8 cellular contexts compared by ENCODE assay signal in the genomic region with DNA sequence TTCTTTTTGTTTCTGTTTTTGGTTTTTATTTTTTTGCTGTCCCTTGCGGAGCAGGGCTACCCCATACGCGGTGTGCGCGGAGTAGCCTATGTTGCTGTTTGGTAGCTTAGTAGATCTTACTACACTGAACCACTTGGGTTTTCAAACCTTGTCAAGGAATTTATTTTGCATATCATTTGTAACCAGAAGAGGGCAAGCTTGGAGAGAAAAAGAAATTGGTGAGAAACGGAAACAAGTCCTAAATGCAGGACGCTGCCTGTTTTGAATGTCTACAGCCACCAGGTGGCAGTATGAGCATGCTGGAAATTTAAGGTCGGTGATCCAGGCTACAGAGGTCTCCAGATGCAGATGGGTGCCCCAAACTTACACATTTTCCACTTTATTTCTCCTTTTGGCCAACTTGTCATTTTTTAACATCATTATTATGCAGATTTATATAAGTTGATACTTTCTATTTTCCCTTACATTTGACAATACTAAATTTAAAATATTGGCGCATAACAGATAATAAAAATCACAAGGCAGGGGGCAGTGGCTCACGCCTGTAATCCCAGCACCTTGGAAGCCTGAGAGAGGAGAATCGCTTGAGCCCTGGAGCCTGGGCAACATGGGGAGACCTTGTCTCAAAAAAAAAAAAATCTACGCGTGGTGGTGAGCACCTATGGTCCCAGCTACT. TPM values are rescaled to one million over a fixed set of nuclear protein-coding genes. Genes with fewer than 3 reads are reported as not detected.
DNase-seq lines count a peak whose midpoint lies in the region; ATAC-seq, FAIRE-seq and TF ChIP-seq lines count a peak whose summit lies in the region.

No MANE protein-coding gene starts in this region.

- no peaks in the 10 kb centered on the region for H3K4me1 ChIP-seq in skeletal muscle satellite cell (ENCODE audit: control insufficient read depth, insufficient read depth, low read length)

- TF ChIP-seq POLR2A in GM12891 (IDR thresholded peaks at IDR 0.05; ENCODE audit: low read depth, low read length), result no peak

- H3K4me3 Mint-ChIP-seq in T-helper 2 cell treated with Interferon-gamma antibody and Interleukin-4, amounts not matched to agents 5 μg/mL and 100 μg/mL, for 36 hours, result no peak overlapping the region

- H3K36me3 Mint-ChIP-seq in T-helper 2 cell treated with Interferon-gamma antibody and Interleukin-4, amounts not matched to agents 5 μg/mL and 100 μg/mL, for 36 hours (ENCODE audit: low read depth), result no peaks in the 10 kb centered on the region

- H3K4me2 ChIP-seq in skeletal muscle satellite cell (ENCODE audit: low read length), result peak overlapping the region; percentile 16

- H3K27me3 Mint-ChIP-seq in T-helper 2 cell treated with Interferon-gamma antibody and Interleukin-4, amounts not matched to agents 5 μg/mL and 100 μg/mL, for 36 hours (ENCODE audit: low read depth), result peaks cover 5% of the 10 kb centered on the region

- FAIRE-seq in GM12891 (lab: Jason Lieb, UNC), result peak; percentile 91

- no peak overlapping the region for H3K4me3 ChIP-seq in skeletal muscle satellite cell (ENCODE audit: low read length)

- peaks cover 9% of the 10 kb centered on the region for H3K27me3 ChIP-seq in skeletal muscle satellite cell (ENCODE audit: control insufficient read depth, insufficient read depth, low read length)

- peak; percentile 65 for ATAC-seq in HG02884 (IDR thresholded peaks at IDR 0.05; ENCODE audit: unreplicated experiment)

- no peak overlapping the region for H3K9ac ChIP-seq in skeletal muscle satellite cell (ENCODE audit: low read depth, low read length)

- peak; percentile 45 for DNase-seq in GM12891 (ENCODE audit: insufficient read length, low spot score)
- DNase-seq in NCI-H1930 (lab: John Stamatoyannopoulos, UW), result peak; percentile 48 to 71
- peak; percentile 69 for DNase-seq in T-helper 2 cell treated with Interferon-gamma antibody and Interleukin-4, amounts not matched to agents 5 μg/mL and 100 μg/mL, for 36 hours (ENCODE audit: low spot score)
- DNase-seq in anterior cingulate cortex (lab: John Stamatoyannopoulos, UW), result peak in 51 of 58 donors; percentile 8 to 86 (median 50)
- DNase-seq in hepatic stellate cell (ENCODE audit: low spot score), result peak; percentile 77
- DNase-seq in 8988T, result no peak

- peaks cover 8% of the 10 kb centered on the region for H3K4me1 Mint-ChIP-seq in T-helper 2 cell treated with Interferon-gamma antibody and Interleukin-4, amounts not matched to agents 5 μg/mL and 100 μg/mL, for 36 hours (ENCODE audit: low read depth)

- no peaks in the 10 kb centered on the region for H3K36me3 ChIP-seq in skeletal muscle satellite cell (ENCODE audit: insufficient read depth, low read length)

- H3K9me3 Mint-ChIP-seq in T-helper 2 cell treated with Interferon-gamma antibody and Interleukin-4, amounts not matched to agents 5 μg/mL and 100 μg/mL, for 36 hours, result no peaks in the 10 kb centered on the region

- H3K27ac Mint-ChIP-seq in T-helper 2 cell treated with Interferon-gamma antibody and Interleukin-4, amounts not matched to agents 5 μg/mL and 100 μg/mL, for 36 hours, result no peak overlapping the region

- H3K9me3 ChIP-seq in skeletal muscle satellite cell (replicated peaks; ENCODE audit: low read length), result no peaks in the 10 kb centered on the region

TF ChIP-seq in GM12891, 5 proteins besides CTCF, POLR2A, EP300 and RAD21:
- TF ChIP-seq POU2F2 (IDR thresholded peaks at IDR 0.05; ENCODE audit: low read depth, low read length) (0 out of 2 replicates have a peak, but pooled peaks have one; percentile 9), SPI1 (IDR thresholded peaks at IDR 0.05; ENCODE audit: low read depth, low read length) (no peak)

RNA-seq across cellular contexts. Expression of a gene that starts 15.3 kb away (rescaled TPM):
- polyA plus RNA-seq in GM12891 (2012; ENCODE audit: low read depth, missing spikeins), result 74.3 TPM
- total RNA-seq in skeletal muscle satellite cell (2012; rRNA removed), result 22.1 and 39.5 TPM in 2 replicates

RNA-seq across cellular contexts. Expression of a gene that starts 50.1 kb away (rescaled TPM):
- 7.9 TPM for polyA plus RNA-seq in GM12891 (2012; ENCODE audit: low read depth, missing spikeins)
- total RNA-seq in skeletal muscle satellite cell (2012; rRNA removed), result 5.0 and 5.1 TPM in 2 replicates
